In the genomic region with DNA sequence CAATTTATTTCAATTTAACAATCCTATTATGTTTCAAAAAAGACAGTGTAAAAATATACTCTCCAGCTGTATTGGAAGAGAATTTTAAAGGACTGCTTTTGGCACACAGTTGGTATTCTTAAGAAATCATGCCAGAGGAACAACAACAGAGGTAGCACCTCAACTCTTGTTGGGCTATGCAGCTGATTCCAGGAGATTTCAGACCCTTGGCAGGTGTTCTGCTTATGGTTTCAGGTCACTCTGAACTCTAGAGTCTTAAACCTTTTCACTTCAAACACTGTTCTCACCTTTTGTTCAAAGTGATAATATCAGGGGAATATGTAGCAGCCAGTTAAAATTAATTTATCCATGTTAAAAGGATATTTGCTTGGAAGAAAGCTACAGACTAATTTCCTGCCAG, we compare ENCODE assay signal across 26 cellular contexts.
"Had no signal": no experiment of that assay in that cellular context is flagged by ENCODE, and none has a peak within 500 bp of the region (broad histone marks: within the 10 kb centered on the region; RNA-seq: fewer than 3 reads in every experiment).

No MANE protein-coding gene starts in this region.

- H3K27me3 ChIP-seq: ascending aorta, breast epithelium, cardiac muscle cell, colonic mucosa, esophagus squamous epithelium, gastroesophageal sphincter had no signal

- H3K27ac ChIP-seq: ascending aorta, breast epithelium, colonic mucosa, epithelial cell of prostate, gastroesophageal sphincter had no signal

- H3K4me1 Mint-ChIP-seq: activated CD4-positive, alpha-beta memory T cell treated with anti-CD3 and anti-CD28 coated beads, Interleukin-2, amount 10 ng/mL, durations not matched to agents 7 days and 5 days; activated naive CD8-positive, alpha-beta T cell treated with anti-CD3 and anti-CD28 coated beads, Interleukin-2, amount 10 ng/mL, durations not matched to agents 7 days and 5 days; brain had no signal

- H3K9me3 ChIP-seq: ascending aorta, breast epithelium, colonic mucosa, esophagus squamous epithelium had no signal

- DNase-seq: activated CD4-positive, alpha-beta memory T cell treated with anti-CD3 and anti-CD28 coated beads, Interleukin-2, amount 10 ng/mL, durations not matched to agents 7 days and 5 days; activated CD4-positive, alpha-beta T cell treated with anti-CD3 and anti-CD28 coated beads for 48 hours; activated CD8-positive, alpha-beta memory T cell treated with anti-CD3 and anti-CD28 coated beads, Interleukin-2, amount 50 U/mL, for 48 hours; activated gamma-delta T cell; activated naive CD4-positive, alpha-beta T cell; activated naive CD4-positive, alpha-beta T cell treated with anti-CD3 and anti-CD28 coated beads, Interleukin-2, amount 10 ng/mL, durations not matched to agents 7 days and 5 days; activated naive CD8-positive, alpha-beta T cell treated with anti-CD3 and anti-CD28 coated beads, Interleukin-2, amount 10 ng/mL, durations not matched to agents 7 days and 5 days; activated T-cell treated with anti-CD3 and anti-CD28 coated beads for 4 hours; activated T-cell treated with anti-CD3 and anti-CD28 coated beads, Interleukin-2, amount 50 U/mL, for 24 hours; activated T-cell treated with anti-CD3 and anti-CD28 coated beads, Interleukin-2, amount 50 U/mL, for 72 hours; central memory CD4-positive, alpha-beta T cell; cerebellar nuclear complex; colonic mucosa; effector CD8-positive, alpha-beta T cell; esophagus squamous epithelium; foreskin melanocyte; T-helper 2 cell had no signal

- ATAC-seq: activated CD4-positive, CD25-positive, alpha-beta regulatory T cell treated with anti-CD3 and anti-CD28 coated beads, Interleukin-2, amount 50 U/mL, for 24 hours; activated naive CD4-positive, alpha-beta T cell treated with anti-CD3 and anti-CD28 coated beads, Interleukin-2, amount 50 U/mL, for 72 hours; activated T-cell treated with anti-CD3 and anti-CD28 coated beads, Interleukin-2, amount 50 U/mL, for 72 hours; gastroesophageal sphincter; WTC11 had no signal

- H3K27ac Mint-ChIP-seq: activated CD4-positive, alpha-beta memory T cell treated with anti-CD3 and anti-CD28 coated beads, Interleukin-2, amount 10 ng/mL, durations not matched to agents 7 days and 5 days; activated naive CD4-positive, alpha-beta T cell treated with anti-CD3 and anti-CD28 coated beads, Interleukin-2, amount 10 ng/mL, durations not matched to agents 7 days and 5 days; activated naive CD4-positive, alpha-beta T cell treated with anti-CD3 and anti-CD28 coated beads, Interleukin-2, amount 50 U/mL, for 72 hours; activated naive CD8-positive, alpha-beta T cell treated with anti-CD3 and anti-CD28 coated beads, Interleukin-2, amount 10 ng/mL, durations not matched to agents 7 days and 5 days; activated T-cell treated with anti-CD3 and anti-CD28 coated beads, Interleukin-2, amount 50 U/mL, for 24 hours; activated T-cell treated with anti-CD3 and anti-CD28 coated beads, Interleukin-2, amount 50 U/mL, for 72 hours; WTC11 had no signal

- H3K4me3 Mint-ChIP-seq: activated CD4-positive, alpha-beta memory T cell treated with anti-CD3 and anti-CD28 coated beads, Interleukin-2, amount 10 ng/mL, durations not matched to agents 7 days and 5 days; activated naive CD4-positive, alpha-beta T cell treated with anti-CD3 and anti-CD28 coated beads, Interleukin-2, amount 10 ng/mL, durations not matched to agents 7 days and 5 days; activated naive CD8-positive, alpha-beta T cell treated with anti-CD3 and anti-CD28 coated beads, Interleukin-2, amount 10 ng/mL, durations not matched to agents 7 days and 5 days; activated T-cell treated with anti-CD3 and anti-CD28 coated beads, Interleukin-2, amount 50 U/mL, for 24 hours; activated T-cell treated with anti-CD3 and anti-CD28 coated beads, Interleukin-2, amount 50 U/mL, for 72 hours; brain; WTC11 had no signal

- H3K36me3 ChIP-seq: ascending aorta, breast epithelium, cardiac muscle cell, colonic mucosa, esophagus squamous epithelium, gastroesophageal sphincter had no signal

- H3K27me3 Mint-ChIP-seq: activated naive CD8-positive, alpha-beta T cell treated with anti-CD3 and anti-CD28 coated beads, Interleukin-2, amount 10 ng/mL, durations not matched to agents 7 days and 5 days; activated T-cell treated with anti-CD3 and anti-CD28 coated beads, Interleukin-2, amount 50 U/mL, for 24 hours; brain had no signal

- H3K4me1 ChIP-seq: breast epithelium, colonic mucosa, gastroesophageal sphincter had no signal

- H3K4me3 ChIP-seq: ascending aorta, breast epithelium, cardiac muscle cell, colonic mucosa, esophagus squamous epithelium, gastroesophageal sphincter had no signal
